ENCODE assay signal across 8 cellular contexts in genomic region chr1:210332719-210333398, GRCh38. TPM values are rescaled to one million over a fixed set of nuclear protein-coding genes. Genes with fewer than 3 reads are reported as not detected.
DNase-seq lines count a peak whose midpoint lies in the region; ATAC-seq, FAIRE-seq and TF ChIP-seq lines count a peak whose summit lies in the region.

No MANE protein-coding gene starts in this region.

- peaks cover 22% of the 10 kb centered on the region for H3K4me1 Mint-ChIP-seq in HFFc6 (ENCODE audit: low read depth)

- no peak overlapping the region for H3K27ac Mint-ChIP-seq in HFFc6

- intact Hi-C loops in head of caudate nucleus (cut with DNase I): no loop called here

- no peak overlapping the region for H3K4me3 Mint-ChIP-seq in HFFc6

- peak; percentile 84 for ATAC-seq in GM21576 (IDR thresholded peaks at IDR 0.05; ENCODE audit: unreplicated experiment)

- in situ Hi-C loops in G401 (cut with HindIII; ENCODE audit: low sequenced_read_pairs): no loop called here

- peak; percentile 84 for FAIRE-seq in GM12892 (lab: Jason Lieb, UNC)

- H3K36me3 Mint-ChIP-seq in HFFc6 (ENCODE audit: low read depth): no peaks in the 10 kb centered on the region

- no peak for TF ChIP-seq POLR2A in GM12892 (IDR thresholded peaks at IDR 0.05; ENCODE audit: low read depth, low read length)

- DNase-seq in GM12892 (ENCODE audit: insufficient read length) (peak; percentile 23), M059J (ENCODE audit: low read depth) (peak; percentile 82), head of caudate nucleus (no peak), cortex of kidney (lab: John Stamatoyannopoulos, UW) (no peak), G401 (ENCODE audit: low spot score) (no peak), HFFc6 (no peak)
- DNase-seq in activated naive CD4-positive, alpha-beta T cell treated with anti-CD3 and anti-CD28 coated beads, Interleukin-2, amount 50 U/mL, for 16 hours: peak; percentile 40

- no peak for TF ChIP-seq CTCF in HFFc6 (IDR thresholded peaks at IDR 0.05)

- H3K27me3 Mint-ChIP-seq in HFFc6 (ENCODE audit: insufficient read depth): no peaks in the 10 kb centered on the region

- no peaks in the 10 kb centered on the region for H3K9me3 Mint-ChIP-seq in HFFc6

RNA-seq across cellular contexts. Expression of gene HHAT, which starts 4.2 kb away (rescaled TPM):
- 1.7 TPM for polyA plus RNA-seq in GM12892 (2012; ENCODE audit: missing spikeins)
- total RNA-seq in M059J (2014; rRNA removed; shearing (Covaris generic)): 4.2 and 5.2 TPM in 2 replicates
- total RNA-seq in G401 (2014; rRNA removed; shearing (Covaris generic)): 7.2 and 12.6 TPM in 2 replicates
- total RNA-seq in HFFc6 (2021; fragmentation: NEBNext Ultra II Directional; extraction: Animal tissue kit (Norgen Biotek cat#: 25700)): 1 to 10 TPM; 2.8 to 3.9 (median 3.2) TPM

Comparison
In these comparisons a context has a peak if more than half of its experiments do, and no peak if none do; other contexts are left out.
1. DNase-seq: peak in GM12892 (single experiment), M059J (single experiment) and activated naive CD4-positive, alpha-beta T cell treated with anti-CD3 and anti-CD28 coated beads, Interleukin-2, amount 50 U/mL, for 16 hours (single experiment); none in head of caudate nucleus (0 of 42), cortex of kidney (single experiment), G401 (single experiment) and HFFc6 (single experiment).